23 cellular contexts compared by ENCODE assay signal in genomic region chr4:53767503-53767902, GRCh38.
DNase-seq lines count a peak whose midpoint lies in the region; ATAC-seq and TF ChIP-seq lines count a peak whose summit lies in the region.
"Had no signal": no experiment of that assay in that cellular context is flagged by ENCODE, and none has a peak within 500 bp of the region (broad histone marks: within the 10 kb centered on the region; RNA-seq: fewer than 3 reads in every experiment).

No MANE protein-coding gene starts in this region.

- ATAC-seq in GM18867 (IDR thresholded peaks at IDR 0.05; ENCODE audit: unreplicated experiment): no peak
- ATAC-seq: heart left ventricle; naive thymus-derived CD4-positive, alpha-beta T cell had no signal

- H3K36me3 Mint-ChIP-seq in T-helper 2 cell treated with Interferon-gamma antibody and Interleukin-4, amounts not matched to agents 5 μg/mL and 100 μg/mL, for 36 hours (ENCODE audit: low read depth): no peaks in the 10 kb centered on the region
- H3K36me3 Mint-ChIP-seq: immature natural killer cell; naive thymus-derived CD4-positive, alpha-beta T cell had no signal

- TF ChIP-seq CTCF in fibroblast of mammary gland (conservative IDR thresholded peaks at IDR 0.05; ENCODE audit: control insufficient read depth, insufficient read depth, low read depth, low read length): no peak

- no peak overlapping the region for H3K27ac Mint-ChIP-seq in T-helper 2 cell treated with Interferon-gamma antibody and Interleukin-4, amounts not matched to agents 5 μg/mL and 100 μg/mL, for 36 hours
- H3K27ac Mint-ChIP-seq: activated CD4-positive, alpha-beta T cell treated with anti-CD3 and anti-CD28 coated beads, Interleukin-2, amount 10 ng/mL, durations not matched to agents 7 days and 5 days; immature natural killer cell; naive thymus-derived CD4-positive, alpha-beta T cell; progenitor cell of endocrine pancreas had no signal

- no peak overlapping the region for H3K4me3 Mint-ChIP-seq in T-helper 2 cell treated with Interferon-gamma antibody and Interleukin-4, amounts not matched to agents 5 μg/mL and 100 μg/mL, for 36 hours
- H3K4me3 Mint-ChIP-seq: activated CD4-positive, alpha-beta T cell treated with anti-CD3 and anti-CD28 coated beads, Interleukin-2, amount 10 ng/mL, durations not matched to agents 7 days and 5 days; immature natural killer cell; naive thymus-derived CD4-positive, alpha-beta T cell had no signal

- DNase-seq in EL (peak; percentile 69), NCI-H226 (peak; percentile 4), fibroblast of mammary gland (ENCODE audit: low read depth) (peak; percentile 89), renal cortical epithelial cell (ENCODE audit: low read depth) (peak; percentile 25), iPS-NIHi7 (ENCODE audit: extremely low spot score) (no peak), SK-N-DZ (ENCODE audit: low spot score) (no peak)
- DNase-seq in T-helper 2 cell treated with Interferon-gamma antibody and Interleukin-4, amounts not matched to agents 5 μg/mL and 100 μg/mL, for 36 hours (ENCODE audit: low spot score): no peak
- DNase-seq: activated CD4-positive, alpha-beta T cell treated with anti-CD3 and anti-CD28 coated beads, Interleukin-2, amount 10 ng/mL, durations not matched to agents 7 days and 5 days; activated CD8-positive, alpha-beta memory T cell treated with anti-CD3 and anti-CD28 coated beads, Interleukin-2, amount 50 U/mL, for 48 hours; activated gamma-delta T cell treated with Interleukin-2 at 50 U/mL for 16 hours; aorta; heart left ventricle; immature natural killer cell; naive thymus-derived CD4-positive, alpha-beta T cell; NCI-H187 treated with DMSO at 0.1 percent for 48 hours; NCI-H446 treated with DMSO at 0.1 percent for 48 hours; NK-92 treated with Interleukin-12 subunit alpha and Interleukin-12 subunit beta, amount 100 ng/mL, for 24 hours; spleen had no signal

- no peaks in the 10 kb centered on the region for H3K9me3 Mint-ChIP-seq in T-helper 2 cell treated with Interferon-gamma antibody and Interleukin-4, amounts not matched to agents 5 μg/mL and 100 μg/mL, for 36 hours
- H3K9me3 Mint-ChIP-seq: activated CD4-positive, alpha-beta T cell treated with anti-CD3 and anti-CD28 coated beads, Interleukin-2, amount 10 ng/mL, durations not matched to agents 7 days and 5 days had no signal

- no peak overlapping the region for H3K4me3 ChIP-seq in fibroblast of mammary gland (ENCODE audit: control insufficient read depth, low read depth, low read length)
- H3K4me3 ChIP-seq: BLaER1 treated with 17β-estradiol and CSF1 and Interleukin-3, amounts not matched to agents 10 nM and 100 nM; heart left ventricle; spleen; suprapubic skin; vagina had no signal

- no peaks in the 10 kb centered on the region for H3K27me3 Mint-ChIP-seq in T-helper 2 cell treated with Interferon-gamma antibody and Interleukin-4, amounts not matched to agents 5 μg/mL and 100 μg/mL, for 36 hours (ENCODE audit: low read depth)
- H3K27me3 Mint-ChIP-seq: progenitor cell of endocrine pancreas had no signal

- no peaks in the 10 kb centered on the region for H3K4me1 Mint-ChIP-seq in T-helper 2 cell treated with Interferon-gamma antibody and Interleukin-4, amounts not matched to agents 5 μg/mL and 100 μg/mL, for 36 hours (ENCODE audit: low read depth)
- H3K4me1 Mint-ChIP-seq: activated CD4-positive, alpha-beta T cell treated with anti-CD3 and anti-CD28 coated beads, Interleukin-2, amount 10 ng/mL, durations not matched to agents 7 days and 5 days; immature natural killer cell; naive thymus-derived CD4-positive, alpha-beta T cell had no signal

Comparison
In these comparisons a context has a peak if more than half of its experiments do, and no peak if none do; other contexts are left out.
1. DNase-seq: peak in EL (single experiment), NCI-H226 (single experiment), fibroblast of mammary gland (single experiment) and renal cortical epithelial cell (single experiment); none in iPS-NIHi7 (single experiment), T-helper 2 cell treated with Interferon-gamma antibody and Interleukin-4, amounts not matched to agents 5 μg/mL and 100 μg/mL, for 36 hours (single experiment) and SK-N-DZ (single experiment).